ENCODE assay signal across 18 cellular contexts in genomic region chr1:38221006-38221649, GRCh38.
DNase-seq lines count a peak whose midpoint lies in the region; ATAC-seq, FAIRE-seq and TF ChIP-seq lines count a peak whose summit lies in the region.
"Had no signal": no experiment of that assay in that cellular context is flagged by ENCODE, and none has a peak within 500 bp of the region (broad histone marks: within the 10 kb centered on the region; RNA-seq: fewer than 3 reads in every experiment).

No MANE protein-coding gene starts in this region.

- FAIRE-seq in keratinocyte (lab: Jason Lieb, UNC): peak; percentile 32
- FAIRE-seq: A549, small intestine, TTC549 had no signal

- no peak overlapping the region for H3K4me3 Mint-ChIP-seq in stimulated activated effector memory CD8-positive, alpha-beta T cell treated with anti-CD3 and anti-CD28 coated beads, Interleukin-12 subunit alpha, Interleukin-12 subunit beta, amount 100 ng/mL, for 72 hours

- peak; percentile 84 for ATAC-seq in HCT116
- no peak for ATAC-seq in stimulated activated effector memory CD8-positive, alpha-beta T cell treated with anti-CD3 and anti-CD28 coated beads, Interleukin-12 subunit alpha, Interleukin-12 subunit beta, amount 100 ng/mL, for 72 hours
- ATAC-seq: A549 had no signal

- H3K27ac ChIP-seq in HCT116 (ENCODE audit: low read depth, low read length) (no peak overlapping the region), keratinocyte (ENCODE audit: control insufficient read depth, insufficient read depth, low read length) (no peak overlapping the region)
- H3K27ac ChIP-seq: A549 had no signal

- CTCF ChIA-PET in HCT116 (lab: Charles Lee): no interaction called here

- RAD21 ChIA-PET in HCT116 (lab: Charles Lee; ENCODE audit: low non-redundant PET in 1 of 2, low total read pairs in 2 of 2, uncharacterized antibody in 2 of 2, unreplicated experiment in 2 of 2): no interaction called here

- no peak overlapping the region for H3K27ac Mint-ChIP-seq in stimulated activated effector memory CD8-positive, alpha-beta T cell treated with anti-CD3 and anti-CD28 coated beads, Interleukin-12 subunit alpha, Interleukin-12 subunit beta, amount 100 ng/mL, for 72 hours

- H4K20me1 ChIP-seq in HCT116 (ENCODE audit: insufficient read depth) (no peaks in the 10 kb centered on the region), keratinocyte (ENCODE audit: control insufficient read depth, extremely low read depth, insufficient read depth, low read length) (no peaks in the 10 kb centered on the region)

- H3K79me2 ChIP-seq in HCT116 (ENCODE audit: insufficient read depth, low read length) (no peaks in the 10 kb centered on the region), keratinocyte (ENCODE audit: control insufficient read depth, insufficient read depth, low read length) (no peaks in the 10 kb centered on the region)

- TF ChIP-seq CTCF in HCT116 (IDR thresholded peaks at IDR 0.05 in 2 of 3, conservative IDR thresholded peaks at IDR 0.05 in 1 of 3; ENCODE audit: borderline replicate concordance in 1 of 3, insufficient read depth in 1 of 3, low read depth in 2 of 3, low read length in 2 of 3) (no peak), keratinocyte (optimal IDR thresholded peaks at IDR 0.05 in 1 of 3, IDR thresholded peaks at IDR 0.05 in 1 of 3, conservative IDR thresholded peaks at IDR 0.05 in 1 of 3; ENCODE audit: extremely low read depth in 1 of 3, insufficient read depth in 2 of 3, low read length in 3 of 3) (no peak)

- peaks cover 34% of the 10 kb centered on the region for H3K27me3 ChIP-seq in HCT116 (ENCODE audit: insufficient read depth, low read length)
- peaks cover 4% of the 10 kb centered on the region for H3K27me3 ChIP-seq in keratinocyte (ENCODE audit: control insufficient read depth, extremely low read depth, insufficient read depth, low read length)

- no peak for TF ChIP-seq POLR2A in HCT116 (IDR thresholded peaks at IDR 0.05; ENCODE audit: borderline replicate concordance, extremely low read depth, insufficient read depth, insufficient read length)

- no TSS peak for BruUV-seq in HCT116 (replicated peaks; lab: Mats Ljungman, UMichigan)

- H3K4me1 ChIP-seq in HCT116 (ENCODE audit: control insufficient read depth in 1 of 2, insufficient read depth in 2 of 2, low read length in 2 of 2) (peaks cover 3 to 7% of the 10 kb centered on the region in 2 experiments; a peak in 1 of 4 replicates), keratinocyte (ENCODE audit: control insufficient read depth, extremely low read depth, insufficient read depth, low read length) (peaks cover 10% of the 10 kb centered on the region)
- H3K4me1 ChIP-seq: A549 had no signal

- H3K9me1 ChIP-seq in keratinocyte (ENCODE audit: control insufficient read depth, extremely low read depth, insufficient read depth, low read length): no peaks in the 10 kb centered on the region

- POLR2A ChIA-PET in HCT116 (lab: Charles Lee): no interaction called here

- H3K9me3 ChIP-seq in HCT116 (ENCODE audit: control insufficient read depth in 1 of 2, insufficient read depth in 1 of 2, low read depth in 1 of 2, low read length in 2 of 2) (no peaks in the 10 kb centered on the region), keratinocyte (ENCODE audit: control insufficient read depth, low read depth, low read length) (no peaks in the 10 kb centered on the region)
- H3K9me3 ChIP-seq: A549 had no signal

- intact Hi-C loops in HCT116 (cut with micrococcal nuclease): no loop called here

- H3K36me3 ChIP-seq in HCT116 (ENCODE audit: control insufficient read depth in 1 of 2, insufficient read depth in 2 of 2, low read length in 2 of 2) (no peaks in the 10 kb centered on the region), keratinocyte (ENCODE audit: control insufficient read depth in 2 of 2, extremely low read depth in 1 of 2, insufficient read depth in 2 of 2, low read length in 2 of 2) (no peaks in the 10 kb centered on the region)

- H3K9me2 ChIP-seq in HCT116 (ENCODE audit: insufficient read depth): no peaks in the 10 kb centered on the region

- H3K36me3 Mint-ChIP-seq in stimulated activated effector memory CD8-positive, alpha-beta T cell treated with anti-CD3 and anti-CD28 coated beads, Interleukin-12 subunit alpha, Interleukin-12 subunit beta, amount 100 ng/mL, for 72 hours: no peaks in the 10 kb centered on the region

- TF ChIP-seq RAD21 in HCT116 (IDR thresholded peaks at IDR 0.05; ENCODE audit: low read depth): no peak

- H3K4me2 ChIP-seq in HCT116 (ENCODE audit: low read length): peak overlapping the region; percentile 29; the same call in 1 of the 2 replicates
- peak overlapping the region; percentile 34 for H3K4me2 ChIP-seq in keratinocyte (ENCODE audit: control insufficient read depth, extremely low read depth, insufficient read depth, low read depth, low read length)
- H3K4me2 ChIP-seq: A549 had no signal

- dilution Hi-C loops in keratinocyte (cut with MboI; ENCODE audit: extremely low pct_ligation_motif_present, low sequenced_read_pairs): no loop called here

- H3K9ac ChIP-seq in HCT116 (ENCODE audit: low read length) (no peak overlapping the region), keratinocyte (ENCODE audit: control insufficient read depth, extremely low read depth, insufficient read depth, low read length) (no peak overlapping the region)

- H3K4me1 Mint-ChIP-seq in stimulated activated effector memory CD8-positive, alpha-beta T cell treated with anti-CD3 and anti-CD28 coated beads, Interleukin-12 subunit alpha, Interleukin-12 subunit beta, amount 100 ng/mL, for 72 hours: peaks cover 5% of the 10 kb centered on the region

- peak; percentile 38 for DNase-seq in A172 (ENCODE audit: low spot score)
- DNase-seq in HCT116 (ENCODE audit: low read depth, low spot score): no peak
- peak; percentile 85 for DNase-seq in astrocyte of the hippocampus (ENCODE audit: low read depth, low spot score)
- DNase-seq in keratinocyte (ENCODE audit: low read depth, low spot score): no peak
- DNase-seq in stimulated activated effector memory CD8-positive, alpha-beta T cell treated with anti-CD3 and anti-CD28 coated beads, Interleukin-12 subunit alpha, Interleukin-12 subunit beta, amount 100 ng/mL, for 72 hours (ENCODE audit: low spot score in 2 of 2): no peak
- no peak for DNase-seq in iPS-NIHi7 (ENCODE audit: extremely low spot score)
- DNase-seq in NOMO-1 treated with dmso at 0.1 percent for 144 hours (lab: John Stamatoyannopoulos, UW; ENCODE audit: unreplicated experiment): no peak
- no peak for DNase-seq in RPMI8226
- DNase-seq: activated CD4-positive, alpha-beta T cell treated with anti-CD3 and anti-CD28 coated beads, Interleukin-2, amount 50 U/mL, for 4 hours; aorta; KG1; NCI-H2029; SHP77; small intestine; substantia nigra had no signal

- H2AFZ ChIP-seq in HCT116 (ENCODE audit: low read depth, low read length, poor library complexity, severe bottlenecking) (no peak overlapping the region), keratinocyte (ENCODE audit: control insufficient read depth, low read length) (no peak overlapping the region)

- H3K4me3 ChIP-seq in HCT116 (replicated peaks in 1 of 2; ENCODE audit: low read depth in 1 of 2, low read length in 2 of 2): no peak overlapping the region
- H3K4me3 ChIP-seq in keratinocyte (ENCODE audit: control insufficient read depth in 2 of 3, extremely low read depth in 1 of 3, insufficient read depth in 2 of 3, low read depth in 1 of 3, low read length in 3 of 3): no peak overlapping the region
- H3K4me3 ChIP-seq: A549, lung had no signal

- no peaks in the 10 kb centered on the region for H3K9me3 Mint-ChIP-seq in stimulated activated effector memory CD8-positive, alpha-beta T cell treated with anti-CD3 and anti-CD28 coated beads, Interleukin-12 subunit alpha, Interleukin-12 subunit beta, amount 100 ng/mL, for 72 hours

TF ChIP-seq in HCT116, 20 proteins besides CTCF, POLR2A, EP300 and RAD21:
- TF ChIP-seq POLR2AphosphoS5 (IDR thresholded peaks at IDR 0.05; ENCODE audit: low read depth, low read length): no peak
- TF ChIP-seq ZBTB33 (IDR thresholded peaks at IDR 0.05; ENCODE audit: extremely low read depth, insufficient replicate concordance, low read length): no peak
- no peak for TF ChIP-seq EZH2 (IDR thresholded peaks at IDR 0.05)
- no peak for TF ChIP-seq MAX (IDR thresholded peaks at IDR 0.05)
- no peak for TF ChIP-seq EGR1 (IDR thresholded peaks at IDR 0.05; ENCODE audit: low read depth)
- no peak for TF ChIP-seq TCF7L2 (IDR thresholded peaks at IDR 0.05; ENCODE audit: borderline replicate concordance, extremely low read depth, insufficient read depth, insufficient read length)
- TF ChIP-seq ELF1 (IDR thresholded peaks at IDR 0.05; ENCODE audit: borderline replicate concordance, low read depth): no peak
- no peak for TF ChIP-seq SP1 (IDR thresholded peaks at IDR 0.05; ENCODE audit: low read depth)
- TF ChIP-seq JUND (IDR thresholded peaks at IDR 0.05): no peak
- TF ChIP-seq SIN3A (IDR thresholded peaks at IDR 0.05; ENCODE audit: low read depth): no peak
- no peak for TF ChIP-seq ATF3 (IDR thresholded peaks at IDR 0.05)
- TF ChIP-seq CEBPB (IDR thresholded peaks at IDR 0.05; ENCODE audit: low read depth): no peak
- TF ChIP-seq EZH2phosphoT487 (IDR thresholded peaks at IDR 0.05; ENCODE audit: borderline replicate concordance): no peak
TF ChIP-seq in HCT116: peak in this region for 0.

Comparison
In these comparisons a context has a peak if more than half of its experiments do, and no peak if none do; other contexts are left out.
1. DNase-seq: peak in A172 (single experiment) and astrocyte of the hippocampus (single experiment); none in HCT116 (single experiment), keratinocyte (single experiment), stimulated activated effector memory CD8-positive, alpha-beta T cell treated with anti-CD3 and anti-CD28 coated beads, Interleukin-12 subunit alpha, Interleukin-12 subunit beta, amount 100 ng/mL, for 72 hours (0 of 2), iPS-NIHi7 (single experiment), NOMO-1 treated with dmso at 0.1 percent for 144 hours (single experiment) and RPMI8226 (single experiment).